Comparison of ENCODE assay signal across 8 cellular contexts in genomic region chr3:177597325-177598109, GRCh38.
DNase-seq lines count a peak whose midpoint lies in the region; ATAC-seq, FAIRE-seq and TF ChIP-seq lines count a peak whose summit lies in the region.

No MANE protein-coding gene starts in this region.

- peak overlapping the region; percentile 23; the same call in 1 of the 2 replicates for H3K4me2 ChIP-seq in HepG2 (ENCODE audit: low read depth, low read length)

- TF ChIP-seq CTCF in RWPE1 (conservative IDR thresholded peaks at IDR 0.05; ENCODE audit: low read depth) (no peak), cardiac fibroblast (IDR thresholded peaks at IDR 0.05; ENCODE audit: low read depth, low read length) (no peak), HepG2 (CRISPR knock-in tag; IDR thresholded peaks at IDR 0.05) (no peak), D721Med (IDR thresholded peaks at IDR 0.05; ENCODE audit: insufficient read depth, missing control alignments) (no peak)

- H3K9ac ChIP-seq in HepG2 (ENCODE audit: insufficient read depth, low read depth, low read length) (no peak overlapping the region; the same call in 1 of the 2 replicates), subcutaneous abdominal adipose tissue (ENCODE audit: low read length in 5 of 5) (peak overlapping the region in 1 of 5 donors; percentile 8)

- ATAC-seq in GM21447 (IDR thresholded peaks at IDR 0.05; ENCODE audit: unreplicated experiment) (peak; percentile 85), HepG2 (peak; percentile 24; the same call in 1 of the 3 replicates)

- H3K36me3 ChIP-seq in HepG2 (replicated peaks in 1 of 2; ENCODE audit: control insufficient read depth in 1 of 2, insufficient read depth in 2 of 2, low read length in 2 of 2) (no peaks in the 10 kb centered on the region), subcutaneous abdominal adipose tissue (ENCODE audit: control insufficient read depth in 5 of 5, insufficient read depth in 5 of 5, low read length in 5 of 5) (no peaks in the 10 kb centered on the region)

- FAIRE-seq in HepG2 (lab: Jason Lieb, UNC) (no peak), D721Med (lab: Jason Lieb, UNC) (no peak)

- no peak for TF ChIP-seq POLR2A in HepG2 (IDR thresholded peaks at IDR 0.05; ENCODE audit: insufficient read depth in 1 of 2, low read depth in 2 of 2, low read length in 2 of 2)

- H3K27me3 ChIP-seq in HepG2 (ENCODE audit: control insufficient read depth in 1 of 2, insufficient read depth in 2 of 2, low read length in 2 of 2) (no peaks in the 10 kb centered on the region), subcutaneous abdominal adipose tissue (ENCODE audit: control insufficient read depth in 5 of 5, insufficient read depth in 4 of 5, low read length in 5 of 5) (no peaks in the 10 kb centered on the region)

- H3K4me1 ChIP-seq in HepG2 (ENCODE audit: insufficient read depth, low read length): peaks cover 28% of the 10 kb centered on the region
- peaks cover 10 to 61% (median 51%) of the 10 kb centered on the region in 5 donors for H3K4me1 ChIP-seq in subcutaneous abdominal adipose tissue (ENCODE audit: control insufficient read depth in 5 of 5, insufficient read depth in 5 of 5, low read length in 5 of 5)

- TF ChIP-seq RAD21 in HepG2 (CRISPR knock-in tag; IDR thresholded peaks at IDR 0.05): no peak

- TF ChIP-seq EP300 in HepG2 (IDR thresholded peaks at IDR 0.05; ENCODE audit: low read depth in 2 of 2, low read length in 2 of 2) (no peak), HepG2 (CRISPR knock-in tag; IDR thresholded peaks at IDR 0.05; ENCODE audit: borderline replicate concordance) (no peak)

- no peaks in the 10 kb centered on the region for H3K79me2 ChIP-seq in HepG2 (ENCODE audit: insufficient read depth, low read length)

- no TSS peak for BruUV-seq in HepG2 (replicated peaks; lab: Mats Ljungman, UMichigan)

- intact Hi-C loops in HepG2 (cut with micrococcal nuclease; ENCODE audit: unreplicated experiment): no loop called here

- H3K9me3 ChIP-seq in HepG2 (ENCODE audit: low read length): no peaks in the 10 kb centered on the region
- H3K9me3 ChIP-seq in subcutaneous abdominal adipose tissue (ENCODE audit: control insufficient read depth in 5 of 5, low read length in 5 of 5): no peaks in the 10 kb centered on the region

- in situ Hi-C loops in KBM-7 (cut with MboI; ENCODE audit: low pct_unique_long_range_greater_than_20kb, low sequenced_read_pairs) (no loop called here), HepG2 (cut with HindIII; ENCODE audit: extremely low pct_ligation_motif_present, low pct_unique_long_range_greater_than_20kb) (no loop called here)

- H3K27ac ChIP-seq in RWPE1 (peak overlapping the region; percentile 73), HepG2 (ENCODE audit: extremely low read length, insufficient read depth, low read length) (no peak overlapping the region), subcutaneous abdominal adipose tissue (ENCODE audit: low read depth, low read length) (peak overlapping the region; percentile 70)

- POLR2A ChIA-PET in RWPE1 (lab: Yijun Ruan, JAX; ENCODE audit: low non-redundant PET): interaction anchor here (1.1 kb wide), 1 partner anchor 148 kb away, joined by 3 read pairs; no protein-coding TSS in a partner anchor
- POLR2A ChIA-PET in HepG2 (lab: Yijun Ruan, JAX): no interaction called here

- DNase-seq in Daoy (ENCODE audit: low read depth) (peak; percentile 76), KBM-7 (peak; percentile 86), RWPE1 (ENCODE audit: low spot score) (peak; percentile 32), cardiac fibroblast (ENCODE audit: low read depth in 2 of 2) (peak; percentile 91 to 94), HepG2 (ENCODE audit: low spot score) (no peak), D721Med (ENCODE audit: insufficient read length, low spot score) (no peak)

- 34% methylated on average over 10 of the region's 10 CpGs for WGBS in HepG2 (ENCODE audit: low lambda C conversion rate)

- CTCF ChIA-PET in RWPE1 (lab: Yijun Ruan, JAX): interaction anchor here (1.0 kb wide), 1 partner anchor 238 kb away, joined by 4 read pairs; no protein-coding TSS in a partner anchor
- CTCF ChIA-PET in HepG2 (lab: Yijun Ruan, JAX; ENCODE audit: low intra/inter-chr PET ratio, low total read pairs): no interaction called here

- no peak overlapping the region for H2AFZ ChIP-seq in HepG2 (ENCODE audit: low read length)

- H3K4me3 ChIP-seq in cardiac fibroblast (replicated peaks in 1 of 2; ENCODE audit: low read depth in 2 of 2, low read length in 2 of 2) (no peak overlapping the region), HepG2 (replicated peaks in 1 of 3; ENCODE audit: insufficient read depth in 1 of 3, low read depth in 2 of 3, low read length in 3 of 3) (no peak overlapping the region; a peak in 1 of 6 replicates), subcutaneous abdominal adipose tissue (ENCODE audit: low read depth in 1 of 5, low read length in 5 of 5) (peak overlapping the region in 4 of 5 donors; percentile 9 to 38 (median 28))

- no peaks in the 10 kb centered on the region for H4K20me1 ChIP-seq in HepG2 (ENCODE audit: insufficient read depth, low read length)

TF ChIP-seq in HepG2, 621 proteins besides CTCF, POLR2A, EP300 and RAD21:
- TF ChIP-seq ZNF598 (CRISPR knock-in tag; IDR thresholded peaks at IDR 0.05; ENCODE audit: borderline replicate concordance) (no peak), MAX (IDR thresholded peaks at IDR 0.05) (peak; percentile 17; the same call in 1 of the 2 replicates), ZNF558 (CRISPR knock-in tag; IDR thresholded peaks at IDR 0.05; ENCODE audit: borderline replicate concordance) (no peak), RXRB (CRISPR knock-in tag; IDR thresholded peaks at IDR 0.05; ENCODE audit: borderline replicate concordance) (peak; percentile 15; the same call in 1 of the 2 replicates)

Comparison
In these comparisons a context has a peak if more than half of its experiments do, and no peak if none do; other contexts are left out.
1. DNase-seq: peak in Daoy (single experiment), KBM-7 (single experiment), RWPE1 (single experiment) and cardiac fibroblast (2 of 2); none in HepG2 (single experiment) and D721Med (single experiment).
2. H3K4me3 ChIP-seq: peak in subcutaneous abdominal adipose tissue (4 of 5); none in cardiac fibroblast (0 of 2) and HepG2 (0 of 3).